ENCODE assay signal across 10 cellular contexts in the genomic region with DNA sequence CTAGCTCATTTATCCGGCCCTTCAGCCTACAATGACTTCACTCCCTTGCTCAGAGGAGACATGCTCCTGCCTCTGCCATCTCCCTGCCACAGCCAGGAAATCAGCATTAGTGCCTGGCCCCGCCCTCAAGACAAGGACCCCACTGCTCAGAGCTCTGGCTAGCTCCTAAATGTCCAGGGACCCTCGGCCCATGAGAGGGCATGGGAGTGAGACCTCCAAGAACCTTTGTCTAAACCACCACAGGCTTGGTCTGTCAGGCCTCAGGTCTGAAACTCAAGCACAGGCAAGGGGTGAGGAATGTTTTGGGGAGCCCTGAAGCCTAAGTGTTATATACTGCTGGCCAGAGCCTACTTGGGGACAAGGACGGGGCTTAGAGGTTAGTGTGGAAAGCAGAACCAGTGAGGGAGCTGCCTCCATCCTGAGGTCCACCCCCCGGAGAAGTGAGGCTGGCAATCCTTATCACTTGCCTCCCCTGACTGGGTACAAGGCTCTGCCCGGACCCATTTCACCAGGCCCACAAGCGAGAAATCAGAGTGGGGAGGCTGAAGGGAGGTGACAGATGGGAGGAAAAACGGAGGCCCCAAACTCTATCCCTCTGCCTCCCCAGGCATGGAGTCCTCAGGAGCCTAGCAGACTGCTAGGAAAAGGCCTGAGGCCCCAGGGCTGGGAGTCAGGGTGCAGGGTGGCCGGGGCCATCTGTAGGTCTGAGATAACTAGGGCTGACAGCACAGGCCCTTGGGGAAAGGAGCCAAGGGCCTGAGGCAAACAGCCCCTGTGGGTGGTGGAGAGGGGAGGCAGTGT. TPM values are rescaled to one million over a fixed set of nuclear protein-coding genes. Genes with fewer than 3 reads are reported as not detected.
DNase-seq lines count a peak whose midpoint lies in the region; ATAC-seq and TF ChIP-seq lines count a peak whose summit lies in the region.
"Had no signal": no experiment of that assay in that cellular context is flagged by ENCODE, and none has a peak within 500 bp of the region (broad histone marks: within the 10 kb centered on the region; RNA-seq: fewer than 3 reads in every experiment).

No MANE protein-coding gene starts in this region.

- no peak overlapping the region for H2BK12ac ChIP-seq in neuronal stem cell (ENCODE audit: low read length)

- H3K14ac ChIP-seq in neuronal stem cell (ENCODE audit: low read length), result no peak overlapping the region

- no peak overlapping the region for H3K23ac ChIP-seq in neuronal stem cell (ENCODE audit: low read depth, low read length, poor library complexity)

- H3K36me3 Mint-ChIP-seq in brain, result peaks cover 18% of the 10 kb centered on the region

- ATAC-seq in GM18858 (IDR thresholded peaks at IDR 0.05; ENCODE audit: unreplicated experiment) (no peak), HG03378 (IDR thresholded peaks at IDR 0.05; ENCODE audit: unreplicated experiment) (no peak)

- H2AFZ ChIP-seq in neuronal stem cell (ENCODE audit: low read length), result no peak overlapping the region
- H2AFZ ChIP-seq: parathyroid adenoma had no signal

- WGBS in neuronal stem cell (ENCODE audit: extremely low coverage in 2 of 2, insufficient read length in 2 of 2, insufficient replicate concordance in 1 of 2), 2 donors, result no CpG with 5 or more reads among the region's 9 CpGs

- H4K20me1 ChIP-seq in BLaER1, result no peaks in the 10 kb centered on the region

- DNase-seq in HUDEP-2 (lab: John Stamatoyannopoulos, UW; ENCODE audit: unreplicated experiment in 76 of 76) (peak in 62 of 76 experiments; percentile 5 to 72 (median 38)), neuronal stem cell (ENCODE audit: low spot score) (no peak), glomerular visceral epithelial cell (ENCODE audit: extremely low spot score) (no peak)
- DNase-seq: NCI-H2171 had no signal

- no peaks in the 10 kb centered on the region for H3K9me3 ChIP-seq in BLaER1
- no peaks in the 10 kb centered on the region for H3K9me3 ChIP-seq in neutrophil
- no peaks in the 10 kb centered on the region for H3K9me3 ChIP-seq in neuronal stem cell (replicated peaks in 1 of 2; ENCODE audit: control insufficient read depth in 2 of 2, insufficient read depth in 1 of 2, low read depth in 1 of 2, low read length in 2 of 2)

- no peaks in the 10 kb centered on the region for H3K9me3 Mint-ChIP-seq in brain

- H3K4me1 ChIP-seq in BLaER1 (peaks cover 67% of the 10 kb centered on the region), neutrophil (ENCODE audit: control insufficient read depth in 1 of 2, insufficient read depth in 1 of 2, low read depth in 1 of 2, low read length in 1 of 2) (peaks cover 0 to 9% of the 10 kb centered on the region in 2 experiments), neuronal stem cell (ENCODE audit: control insufficient read depth in 2 of 2, insufficient read depth in 1 of 2, low read depth in 1 of 2, low read length in 2 of 2) (peaks cover 3 to 8% of the 10 kb centered on the region in 2 donors)
- H3K4me1 ChIP-seq: parathyroid adenoma had no signal

- H3K18ac ChIP-seq in neuronal stem cell (ENCODE audit: low read length), result no peak overlapping the region

- H3K4me3 ChIP-seq in BLaER1 (no peak overlapping the region), neutrophil (ENCODE audit: low read depth in 1 of 2, low read length in 1 of 2) (no peak overlapping the region), neuronal stem cell (ENCODE audit: low read length in 2 of 2) (no peak overlapping the region)

- H4K91ac ChIP-seq in neuronal stem cell (ENCODE audit: low read depth, low read length, poor library complexity), result no peak overlapping the region

- peak overlapping the region in 2 of 5 experiments; percentile 55 to 59 for H3K4me3 Mint-ChIP-seq in brain

- peaks cover 34% of the 10 kb centered on the region for H3K4me1 Mint-ChIP-seq in brain

- peaks cover 1% of the 10 kb centered on the region for H3K79me1 ChIP-seq in neuronal stem cell (ENCODE audit: low read depth, low read length)

- H3K27me3 ChIP-seq in BLaER1, result no peaks in the 10 kb centered on the region
- H3K27me3 ChIP-seq in neutrophil, result no peaks in the 10 kb centered on the region
- no peaks in the 10 kb centered on the region for H3K27me3 ChIP-seq in neuronal stem cell (ENCODE audit: control insufficient read depth in 3 of 3, insufficient read depth in 3 of 3, low read depth in 1 of 3, low read length in 3 of 3)

- no peak overlapping the region for H2BK5ac ChIP-seq in neuronal stem cell (ENCODE audit: low read length)

- H3K27ac ChIP-seq in BLaER1 (peak overlapping the region; percentile 100), neutrophil (peak overlapping the region; percentile 13), neuronal stem cell (replicated peaks; ENCODE audit: low read length) (no peak overlapping the region)
- H3K27ac ChIP-seq: parathyroid adenoma had no signal

- H2BK15ac ChIP-seq in neuronal stem cell (ENCODE audit: low read length), result no peak overlapping the region

- TF ChIP-seq CTCF in brain (conservative IDR thresholded peaks at IDR 0.05) (no peak), neutrophil (IDR thresholded peaks at IDR 0.05) (no peak)

- peak overlapping the region; percentile 91 for H3K4me2 ChIP-seq in BLaER1
- no peak overlapping the region for H3K4me2 ChIP-seq in neuronal stem cell (ENCODE audit: insufficient read depth, low read length, poor library complexity, severe bottlenecking)

- H3K27me3 Mint-ChIP-seq in brain, result no peaks in the 10 kb centered on the region

- no peak overlapping the region for H3K4ac ChIP-seq in neuronal stem cell (ENCODE audit: low read length)

- no peak overlapping the region for H2BK120ac ChIP-seq in neuronal stem cell (ENCODE audit: low read depth, low read length)

- H3K36me3 ChIP-seq in BLaER1, result peaks cover 34% of the 10 kb centered on the region
- no peaks in the 10 kb centered on the region for H3K36me3 ChIP-seq in neutrophil
- H3K36me3 ChIP-seq in neuronal stem cell (replicated peaks in 1 of 2; ENCODE audit: control insufficient read depth in 2 of 2, insufficient read depth in 2 of 2, low read length in 2 of 2), result peaks cover 18 to 49% of the 10 kb centered on the region in 2 donors

- peak overlapping the region; percentile 26 for H3K9ac ChIP-seq in BLaER1
- H3K9ac ChIP-seq in neuronal stem cell (ENCODE audit: low read depth, low read length, poor library complexity), result no peak overlapping the region
- H3K9ac ChIP-seq: parathyroid adenoma had no signal

- H3K27ac Mint-ChIP-seq in brain, result peak overlapping the region; percentile 48 to 94 (median 78)

- no peak overlapping the region for H4K8ac ChIP-seq in neuronal stem cell (ENCODE audit: low read depth, low read length)

- H2AK5ac ChIP-seq in neuronal stem cell (ENCODE audit: low read depth, low read length), result no peak overlapping the region

RNA-seq across cellular contexts. Expression of gene SHF, which starts 18.8 kb away (rescaled TPM):
- 93.7 TPM for polyA plus RNA-seq in brain (ENCODE audit: insufficient read depth, low read depth, low replicate concordance)
- polyA plus RNA-seq in neuronal stem cell (2013, experiment 1 of 2), result 31.0 TPM
- polyA plus RNA-seq in neuronal stem cell (2013, experiment 2 of 2), result 29.9 TPM

RNA-seq across cellular contexts. Expression of gene DUOX1, which starts 39.2 kb away (rescaled TPM):
- 1.3 TPM for polyA plus RNA-seq in brain (ENCODE audit: insufficient read depth, low read depth, low replicate concordance)
- 0.06 TPM for polyA plus RNA-seq in neuronal stem cell (2013, experiment 1 of 2)
- 0.03 TPM for polyA plus RNA-seq in neuronal stem cell (2013, experiment 2 of 2)

RNA-seq across cellular contexts. Expression of gene DUOXA1, which starts 39.3 kb away (rescaled TPM):
- polyA plus RNA-seq in brain (ENCODE audit: insufficient read depth, low read depth, low replicate concordance), result 1.5 TPM
- 0.04 TPM for polyA plus RNA-seq in neuronal stem cell (2013, experiment 1 of 2)
- not detected for polyA plus RNA-seq in neuronal stem cell (2013, experiment 2 of 2)

RNA-seq across cellular contexts. Expression of gene DUOXA2, which starts 54.8 kb away (rescaled TPM):
- polyA plus RNA-seq in brain (ENCODE audit: insufficient read depth, low read depth, low replicate concordance), result not detected
- not detected for polyA plus RNA-seq in neuronal stem cell (2013, experiment 1 of 2)
- not detected for polyA plus RNA-seq in neuronal stem cell (2013, experiment 2 of 2)

RNA-seq across cellular contexts. Expression of gene DUOX2, which starts 55.0 kb away (rescaled TPM):
- polyA plus RNA-seq in brain (ENCODE audit: insufficient read depth, low read depth, low replicate concordance), result 0.08 TPM
- polyA plus RNA-seq in neuronal stem cell (2013, experiment 1 of 2), result 0.01 TPM
- 0.01 TPM for polyA plus RNA-seq in neuronal stem cell (2013, experiment 2 of 2)

Comparison
In these comparisons a context has a peak if more than half of its experiments do, and no peak if none do; other contexts are left out.
1. DNase-seq: peak in HUDEP-2 (62 of 76); none in neuronal stem cell (single experiment) and glomerular visceral epithelial cell (single experiment).